In the genomic region with DNA sequence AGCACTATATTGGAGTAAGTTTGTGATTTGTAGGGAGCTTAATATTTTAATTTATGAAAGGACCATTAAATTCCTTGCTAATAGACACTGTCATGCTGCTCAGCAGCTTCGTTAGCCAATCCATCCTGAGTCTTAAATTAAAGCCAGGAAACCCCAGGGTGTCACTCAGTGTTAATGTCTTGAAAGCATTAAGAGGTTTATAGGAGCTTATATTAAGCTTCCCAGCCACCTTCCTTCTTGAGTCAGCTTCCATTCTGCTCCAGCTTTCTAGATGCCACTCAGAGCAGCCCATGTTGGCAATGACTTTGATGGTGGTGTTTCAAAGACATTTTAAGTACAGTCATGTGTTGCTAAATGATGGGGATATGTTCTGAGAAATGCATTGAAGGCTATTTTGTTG, we compare ENCODE assay signal across 24 cellular contexts. TPM values are rescaled to one million over a fixed set of nuclear protein-coding genes. Genes with fewer than 3 reads are reported as not detected.
"Had no signal": no experiment of that assay in that cellular context is flagged by ENCODE, and none has a peak within 500 bp of the region (broad histone marks: within the 10 kb centered on the region; RNA-seq: fewer than 3 reads in every experiment).

No MANE protein-coding gene starts in this region.

- H3K9me3 Mint-ChIP-seq: activated B cell treated with CpG ODN at 0.5 μM for 24 hours; activated CD4-positive, alpha-beta T cell treated with anti-CD3 and anti-CD28 coated beads, Interleukin-2, amount 10 ng/mL, durations not matched to agents 24 days and 14 days; activated naive CD4-positive, alpha-beta T cell treated with anti-CD3 and anti-CD28 coated beads, Interleukin-2, amount 10 ng/mL, durations not matched to agents 7 days and 5 days; activated naive CD8-positive, alpha-beta T cell treated with anti-CD3 and anti-CD28 coated beads for 36 hours; T-helper 1 cell treated with Interleukin-12 subunit alpha and Interleukin-12 subunit beta and Interleukin-4 antibody, amounts not matched to agents 30 μg/mL and 1 μg/mL, for 36 hours had no signal

- H3K27me3 ChIP-seq: brain microvascular endothelial cell had no signal

- ATAC-seq: activated CD8-positive, alpha-beta memory T cell treated with anti-CD3 and anti-CD28 coated beads, Interleukin-2, amount 10 ng/mL, durations not matched to agents 7 days and 5 days; activated T-helper 17 cell treated with anti-CD3 and anti-CD28 coated beads, Interleukin-2, amount 50 U/mL, for 72 hours had no signal

- H3K4me1 Mint-ChIP-seq: activated B cell treated with CpG ODN at 0.5 μM for 24 hours; activated CD4-positive, alpha-beta T cell treated with anti-CD3 and anti-CD28 coated beads, Interleukin-2, amount 10 ng/mL, durations not matched to agents 24 days and 14 days; activated CD8-positive, alpha-beta memory T cell treated with anti-CD3 and anti-CD28 coated beads, Interleukin-2, amount 10 ng/mL, durations not matched to agents 7 days and 5 days; activated naive CD4-positive, alpha-beta T cell treated with anti-CD3 and anti-CD28 coated beads, Interleukin-2, amount 10 ng/mL, durations not matched to agents 7 days and 5 days; activated naive CD8-positive, alpha-beta T cell treated with anti-CD3 and anti-CD28 coated beads for 36 hours; activated T-helper 17 cell treated with anti-CD3 and anti-CD28 coated beads, Interleukin-2, amount 50 U/mL, for 72 hours had no signal

- H3K27ac ChIP-seq: brain microvascular endothelial cell, PC-9 had no signal

- H3K27ac Mint-ChIP-seq: activated B cell treated with CpG ODN at 0.5 μM for 24 hours; activated CD4-positive, alpha-beta T cell treated with anti-CD3 and anti-CD28 coated beads, Interleukin-2, amount 10 ng/mL, durations not matched to agents 24 days and 14 days; activated CD8-positive, alpha-beta memory T cell treated with anti-CD3 and anti-CD28 coated beads, Interleukin-2, amount 10 ng/mL, durations not matched to agents 7 days and 5 days; activated naive CD4-positive, alpha-beta T cell treated with anti-CD3 and anti-CD28 coated beads, Interleukin-2, amount 10 ng/mL, durations not matched to agents 7 days and 5 days; activated naive CD8-positive, alpha-beta T cell treated with anti-CD3 and anti-CD28 coated beads for 36 hours; activated T-helper 17 cell treated with anti-CD3 and anti-CD28 coated beads, Interleukin-2, amount 50 U/mL, for 72 hours; T-helper 1 cell treated with Interleukin-12 subunit alpha and Interleukin-12 subunit beta and Interleukin-4 antibody, amounts not matched to agents 30 μg/mL and 1 μg/mL, for 36 hours had no signal

- H3K36me3 ChIP-seq: brain microvascular endothelial cell had no signal

- H3K4me3 Mint-ChIP-seq: activated B cell treated with CpG ODN at 0.5 μM for 24 hours; activated CD4-positive, alpha-beta T cell treated with anti-CD3 and anti-CD28 coated beads, Interleukin-2, amount 10 ng/mL, durations not matched to agents 24 days and 14 days; activated CD8-positive, alpha-beta memory T cell treated with anti-CD3 and anti-CD28 coated beads, Interleukin-2, amount 10 ng/mL, durations not matched to agents 7 days and 5 days; activated naive CD4-positive, alpha-beta T cell treated with anti-CD3 and anti-CD28 coated beads, Interleukin-2, amount 10 ng/mL, durations not matched to agents 7 days and 5 days; activated naive CD8-positive, alpha-beta T cell treated with anti-CD3 and anti-CD28 coated beads for 36 hours; activated T-helper 17 cell treated with anti-CD3 and anti-CD28 coated beads, Interleukin-2, amount 50 U/mL, for 72 hours; T-helper 1 cell treated with Interleukin-12 subunit alpha and Interleukin-12 subunit beta and Interleukin-4 antibody, amounts not matched to agents 30 μg/mL and 1 μg/mL, for 36 hours had no signal

- H3K4me3 ChIP-seq: PC-9 had no signal

- H3K27me3 Mint-ChIP-seq: activated naive CD8-positive, alpha-beta T cell treated with anti-CD3 and anti-CD28 coated beads for 36 hours had no signal

- DNase-seq: activated B cell treated with CpG ODN at 0.5 μM for 24 hours; activated CD4-positive, alpha-beta T cell treated with anti-CD3 and anti-CD28 coated beads for 1 hour; activated CD4-positive, alpha-beta T cell treated with anti-CD3 and anti-CD28 coated beads, Interleukin-2, amount 10 ng/mL, durations not matched to agents 24 days and 14 days; activated CD4-positive, alpha-beta T cell treated with anti-CD3 and anti-CD28 coated beads, Interleukin-2, amount 50 U/mL, for 48 hours; activated CD8-positive, alpha-beta memory T cell treated with anti-CD3 and anti-CD28 coated beads, Interleukin-2, amount 10 ng/mL, durations not matched to agents 7 days and 5 days; activated gamma-delta T cell; activated naive CD4-positive, alpha-beta T cell treated with anti-CD3 and anti-CD28 coated beads, Interleukin-2, amount 10 ng/mL, durations not matched to agents 7 days and 5 days; activated naive CD8-positive, alpha-beta T cell treated with anti-CD3 and anti-CD28 coated beads for 36 hours; activated T-cell treated with anti-CD3 and anti-CD28 coated beads for 4 hours; activated T-cell treated with anti-CD3 and anti-CD28 coated beads, Interleukin-2, amount 50 U/mL, for 48 hours; brain microvascular endothelial cell; cerebellar nuclear complex; Kasumi-1; KBM-7; NCI-H1105 treated with DMSO at 0.1 percent for 48 hours; NCI-H1436 treated with DMSO at 0.1 percent for 48 hours; NCI-H187 treated with DMSO at 0.1 percent for 48 hours; NCI-H345; NCI-H510A; NCI-H526 treated with DMSO at 0.1 percent for 48 hours; PC-9; SHP77 treated with DMSO at 0.1 percent for 48 hours had no signal

- H3K36me3 Mint-ChIP-seq: activated CD8-positive, alpha-beta memory T cell treated with anti-CD3 and anti-CD28 coated beads, Interleukin-2, amount 10 ng/mL, durations not matched to agents 7 days and 5 days; activated naive CD4-positive, alpha-beta T cell treated with anti-CD3 and anti-CD28 coated beads, Interleukin-2, amount 10 ng/mL, durations not matched to agents 7 days and 5 days; activated naive CD8-positive, alpha-beta T cell treated with anti-CD3 and anti-CD28 coated beads for 36 hours had no signal

RNA-seq across cellular contexts. Expression of a gene that starts 27.1 kb away (rescaled TPM):
- total RNA-seq: activated B cell treated with CpG ODN at 0.5 μM for 24 hours; activated CD4-positive, alpha-beta T cell treated with anti-CD3 and anti-CD28 coated beads, Interleukin-2, amount 10 ng/mL, durations not matched to agents 24 days and 14 days; activated CD8-positive, alpha-beta memory T cell treated with anti-CD3 and anti-CD28 coated beads, Interleukin-2, amount 10 ng/mL, durations not matched to agents 7 days and 5 days; PC-9 had no signal
